ENCODE assay signal across 27 cellular contexts in the genomic region with DNA sequence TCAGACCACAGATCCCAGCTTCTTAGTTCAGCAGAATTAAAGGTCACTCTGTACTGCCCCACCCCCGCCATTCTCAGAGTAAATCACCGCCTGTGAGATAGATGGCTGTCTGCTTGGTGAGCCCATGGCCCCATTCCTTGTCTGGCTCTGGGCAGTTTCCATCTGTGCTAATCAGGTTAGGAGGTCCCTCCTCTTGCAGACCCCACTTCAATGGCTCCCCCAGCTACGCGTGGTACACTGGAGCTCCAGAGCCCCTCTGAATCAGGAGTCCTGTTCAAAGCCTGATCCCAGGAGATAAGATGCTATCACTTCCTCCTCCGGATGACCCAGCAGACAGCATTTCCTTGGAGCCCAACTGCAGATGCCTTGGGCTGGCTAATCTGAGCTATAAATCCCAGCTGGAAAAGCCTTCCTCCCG.
DNase-seq lines count a peak whose midpoint lies in the region; ATAC-seq and TF ChIP-seq lines count a peak whose summit lies in the region.
"Had no signal": no experiment of that assay in that cellular context is flagged by ENCODE, and none has a peak within 500 bp of the region (broad histone marks: within the 10 kb centered on the region; RNA-seq: fewer than 3 reads in every experiment).

No MANE protein-coding gene starts in this region.

- H3K9me3 ChIP-seq in BE2C (no peaks in the 10 kb centered on the region), endodermal cell (ENCODE audit: control insufficient read depth, low read length) (no peaks in the 10 kb centered on the region)
- H3K9me3 ChIP-seq: colonic mucosa, gastrocnemius medialis, testis, vagina had no signal

- H3K4me3 Mint-ChIP-seq in endodermal cell (no peak overlapping the region), nephron (no peak overlapping the region)
- no peak overlapping the region for H3K4me3 Mint-ChIP-seq in activated CD4-positive, alpha-beta memory T cell treated with anti-CD3 and anti-CD28 coated beads, Interleukin-2, amount 10 ng/mL, durations not matched to agents 7 days and 5 days
- H3K4me3 Mint-ChIP-seq: activated T-helper 17 cell treated with anti-CD3 and anti-CD28 coated beads, Interleukin-2, amount 50 U/mL, for 72 hours; CD8-positive, alpha-beta T cell had no signal

- H3K9me3 Mint-ChIP-seq in endodermal cell (no peaks in the 10 kb centered on the region), nephron (no peaks in the 10 kb centered on the region)
- H3K9me3 Mint-ChIP-seq in activated CD4-positive, alpha-beta memory T cell treated with anti-CD3 and anti-CD28 coated beads, Interleukin-2, amount 10 ng/mL, durations not matched to agents 7 days and 5 days: no peaks in the 10 kb centered on the region
- H3K9me3 Mint-ChIP-seq: activated T-helper 17 cell treated with anti-CD3 and anti-CD28 coated beads, Interleukin-2, amount 50 U/mL, for 72 hours; CD8-positive, alpha-beta T cell had no signal

- peaks cover 13% of the 10 kb centered on the region for H3K36me3 Mint-ChIP-seq in endodermal cell (ENCODE audit: low read depth)
- no peaks in the 10 kb centered on the region for H3K36me3 Mint-ChIP-seq in nephron (ENCODE audit: low read depth)
- H3K36me3 Mint-ChIP-seq in activated CD4-positive, alpha-beta memory T cell treated with anti-CD3 and anti-CD28 coated beads, Interleukin-2, amount 10 ng/mL, durations not matched to agents 7 days and 5 days (ENCODE audit: low read depth): no peaks in the 10 kb centered on the region
- H3K36me3 Mint-ChIP-seq: CD8-positive, alpha-beta T cell had no signal

- H3K4me3 ChIP-seq in BE2C (ENCODE audit: low read depth, low read length) (peak overlapping the region; percentile 17; the same call in 1 of the 2 replicates), endodermal cell (ENCODE audit: low read length) (no peak overlapping the region)
- H3K4me3 ChIP-seq: colonic mucosa, gastrocnemius medialis, hepatocyte, testis, vagina had no signal

- TF ChIP-seq CTCF in BE2C (IDR thresholded peaks at IDR 0.05; ENCODE audit: low read depth, low read length) (no peak), endodermal cell (conservative IDR thresholded peaks at IDR 0.05) (no peak), nephron (IDR thresholded peaks at IDR 0.05; ENCODE audit: unreplicated experiment in 3 of 3) (no peak)

- H3K36me3 ChIP-seq in BE2C (no peaks in the 10 kb centered on the region), endodermal cell (ENCODE audit: control insufficient read depth, insufficient read depth, low read length) (no peaks in the 10 kb centered on the region)
- H3K36me3 ChIP-seq: colonic mucosa, gastrocnemius medialis, vagina had no signal

- H3K27ac ChIP-seq in endodermal cell (ENCODE audit: low read depth, low read length): no peak overlapping the region
- H3K27ac ChIP-seq: colonic mucosa, gastrocnemius medialis, hepatocyte, KMS-11, testis, vagina had no signal

- DNase-seq in BE2C (peak; percentile 78), SK-N-DZ (ENCODE audit: low spot score) (peak; percentile 100), endodermal cell (peak; percentile 59), glomerular visceral epithelial cell (ENCODE audit: extremely low spot score) (no peak), NCI-H524 (lab: John Stamatoyannopoulos, UW) (no peak)
- DNase-seq in activated CD4-positive, alpha-beta memory T cell treated with anti-CD3 and anti-CD28 coated beads, Interleukin-2, amount 10 ng/mL, durations not matched to agents 7 days and 5 days: no peak
- DNase-seq: activated CD4-positive, alpha-beta T cell treated with anti-CD3 and anti-CD28 coated beads, Interleukin-2, amount 50 U/mL, for 48 hours; activated CD8-positive, alpha-beta memory T cell treated with anti-CD3 and anti-CD28 coated beads, Interleukin-2, amount 50 U/mL, for 48 hours; activated naive CD4-positive, alpha-beta T cell treated with anti-CD3 and anti-CD28 coated beads, Interleukin-2, amount 50 U/mL, for 16 hours; amygdala; CD8-positive, alpha-beta T cell; colonic mucosa; effector memory CD4-positive, alpha-beta T cell; gastrocnemius medialis; left colon; NCI-H146; NCI-H510A; nucleus accumbens; SIG-M5; stimulated activated naive CD8-positive, alpha-beta T cell treated with anti-CD3 and anti-CD28 coated beads, Interleukin-15, Interleukin-2, amounts not matched to agents 100 U/mL and 50 U/mL, for 24 hours; testis had no signal

- 78 to 79% methylated on average over 5 to 6 of the region's 6 CpGs for WGBS in endodermal cell (ENCODE audit: insufficient coverage in 1 of 2, insufficient read length in 1 of 2), 2 experiments

- H3K4me1 ChIP-seq in BE2C (peaks cover 45% of the 10 kb centered on the region), endodermal cell (ENCODE audit: control insufficient read depth, insufficient read depth, low read length) (no peaks in the 10 kb centered on the region)
- H3K4me1 ChIP-seq: gastrocnemius medialis, testis had no signal

- H3K9ac ChIP-seq in endodermal cell (ENCODE audit: extremely low read depth, low read length, poor library complexity, severe bottlenecking): no peak overlapping the region
- H3K9ac ChIP-seq: KMS-11 had no signal

- ATAC-seq in HG03196 (IDR thresholded peaks at IDR 0.05; ENCODE audit: unreplicated experiment): no peak
- ATAC-seq: activated T-helper 17 cell treated with anti-CD3 and anti-CD28 coated beads, Interleukin-2, amount 50 U/mL, for 72 hours; CD8-positive, alpha-beta T cell; gastrocnemius medialis; left colon; stimulated activated naive CD8-positive, alpha-beta T cell treated with anti-CD3 and anti-CD28 coated beads, Interleukin-15, Interleukin-2, amounts not matched to agents 100 U/mL and 50 U/mL, for 24 hours had no signal

- H3K27ac Mint-ChIP-seq in endodermal cell: no peak overlapping the region
- peak overlapping the region; percentile 72 to 87 (median 75) for H3K27ac Mint-ChIP-seq in nephron
- H3K27ac Mint-ChIP-seq in activated CD4-positive, alpha-beta memory T cell treated with anti-CD3 and anti-CD28 coated beads, Interleukin-2, amount 10 ng/mL, durations not matched to agents 7 days and 5 days: no peak overlapping the region
- H3K27ac Mint-ChIP-seq: activated T-helper 17 cell treated with anti-CD3 and anti-CD28 coated beads, Interleukin-2, amount 50 U/mL, for 72 hours; CD8-positive, alpha-beta T cell had no signal

- CTCF ChIA-PET in activated CD4-positive, alpha-beta memory T cell treated with anti-CD3 and anti-CD28 coated beads, Interleukin-2, amount 10 ng/mL, durations not matched to agents 7 days and 5 days (lab: Charles Lee): interaction anchor here (0.8 to 0.9 kb wide), 2 partner anchors 20 to 47 kb away, joined by 3 read pairs; no protein-coding TSS in a partner anchor

- H3K27me3 Mint-ChIP-seq in endodermal cell (ENCODE audit: insufficient read depth) (no peaks in the 10 kb centered on the region), nephron (ENCODE audit: low read depth) (peaks cover 8% of the 10 kb centered on the region)
- H3K27me3 Mint-ChIP-seq in activated CD4-positive, alpha-beta memory T cell treated with anti-CD3 and anti-CD28 coated beads, Interleukin-2, amount 10 ng/mL, durations not matched to agents 7 days and 5 days: no peaks in the 10 kb centered on the region
- H3K27me3 Mint-ChIP-seq: activated T-helper 17 cell treated with anti-CD3 and anti-CD28 coated beads, Interleukin-2, amount 50 U/mL, for 72 hours had no signal

- no peaks in the 10 kb centered on the region for H3K27me3 ChIP-seq in BE2C
- H3K27me3 ChIP-seq in endodermal cell (ENCODE audit: control insufficient read depth, insufficient read depth, low read length, poor library complexity, severe bottlenecking): no peaks in the 10 kb centered on the region
- H3K27me3 ChIP-seq: colonic mucosa, gastrocnemius medialis, hepatocyte, testis, vagina had no signal

- H3K4me1 Mint-ChIP-seq in endodermal cell (peaks cover 19% of the 10 kb centered on the region), nephron (peaks cover 40% of the 10 kb centered on the region)
- peaks cover 16% of the 10 kb centered on the region for H3K4me1 Mint-ChIP-seq in activated CD4-positive, alpha-beta memory T cell treated with anti-CD3 and anti-CD28 coated beads, Interleukin-2, amount 10 ng/mL, durations not matched to agents 7 days and 5 days

- POLR2A ChIA-PET in activated CD4-positive, alpha-beta memory T cell treated with anti-CD3 and anti-CD28 coated beads, Interleukin-2, amount 10 ng/mL, durations not matched to agents 7 days and 5 days (lab: Charles Lee): interaction anchor here (0.6 to 1.5 kb wide), 3 partner anchors 12 to 67 kb away, joined by 3 to 4 read pairs (median 4); no protein-coding TSS in a partner anchor

Comparison
In these comparisons a context has a peak if more than half of its experiments do, and no peak if none do; other contexts are left out.
1. DNase-seq: peak in BE2C (single experiment), SK-N-DZ (single experiment) and endodermal cell (single experiment); none in glomerular visceral epithelial cell (single experiment), activated CD4-positive, alpha-beta memory T cell treated with anti-CD3 and anti-CD28 coated beads, Interleukin-2, amount 10 ng/mL, durations not matched to agents 7 days and 5 days (single experiment) and NCI-H524 (0 of 2).
2. H3K27ac Mint-ChIP-seq: peak in nephron (3 of 3); none in endodermal cell (single experiment) and activated CD4-positive, alpha-beta memory T cell treated with anti-CD3 and anti-CD28 coated beads, Interleukin-2, amount 10 ng/mL, durations not matched to agents 7 days and 5 days (single experiment).